In genomic region chr15:62464705-62465104, GRCh38 we compare ENCODE assay signal across 1 cellular context.
A peak's percentile ranks its signal among the peaks of the same experiment; 100 is the strongest.
TF ChIP-seq lines count a peak whose summit lies in the region.

No MANE protein-coding gene starts in this region.

TF ChIP-seq in IMR-90, 13 proteins besides CTCF, POLR2A, EP300 and RAD21:
- TF ChIP-seq MAFK (IDR thresholded peaks at IDR 0.05; ENCODE audit: low read depth, low read length) = 0 out of 2 replicates have a peak, but pooled peaks have one; percentile 1
- no peak; the same call in 1 of the 2 replicates for TF ChIP-seq SMC3 (IDR thresholded peaks at IDR 0.05; ENCODE audit: low read depth, low read length)
- TF ChIP-seq MAZ (IDR thresholded peaks at IDR 0.05; ENCODE audit: borderline replicate concordance, low read depth, low read length) = 0 out of 2 replicates have a peak, but pooled peaks have one; percentile 22
